19 cellular contexts compared by ENCODE assay signal in the genomic region with DNA sequence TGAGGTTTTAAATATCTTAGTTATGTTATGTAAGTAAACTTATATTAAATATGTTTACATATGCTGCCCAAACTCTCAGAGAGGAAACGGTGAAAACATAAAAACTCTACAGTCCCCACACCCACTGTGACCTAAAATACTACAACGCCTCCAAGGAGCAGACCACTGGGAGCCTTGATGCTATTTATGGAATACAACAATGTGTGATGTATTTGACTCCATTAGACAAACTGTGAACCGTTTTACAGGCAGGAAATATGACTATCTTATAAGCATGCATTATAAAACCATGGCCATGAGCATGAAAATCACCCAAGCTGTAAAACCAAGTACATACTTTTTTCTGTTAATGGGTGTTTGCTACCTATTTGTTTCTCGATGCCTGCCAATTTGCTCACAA.
"Had no signal": no experiment of that assay in that cellular context is flagged by ENCODE, and none has a peak within 500 bp of the region (broad histone marks: within the 10 kb centered on the region; RNA-seq: fewer than 3 reads in every experiment).

No MANE protein-coding gene starts in this region.

- H3K27ac ChIP-seq: SJSA1, SK-N-MC had no signal

- DNase-seq: KBM-7, MG63, NCI-H1092, NCI-H1436, NCI-H187, NCI-H2029, NCI-H2081 treated with DMSO at 0.1 percent for 48 hours, NCI-H2171, NCI-H226, NCI-H446, NCI-H510A, NCI-H524 treated with DMSO at 0.1 percent for 48 hours, NCI-H69, NCI-H774, SIG-M5 had no signal

- H3K36me3 ChIP-seq: MG63, SJSA1 had no signal

- ATAC-seq: Panc1, Right ventricle myocardium inferior had no signal

- H3K9me3 ChIP-seq: MG63, SJSA1 had no signal

- H3K4me1 ChIP-seq: SJSA1 had no signal

- H3K27me3 ChIP-seq: MG63, SJSA1 had no signal

- H3K4me3 ChIP-seq: MG63, SJSA1, SK-N-MC had no signal
